In genomic region chr1:161962094-161962887, GRCh38 we compare ENCODE assay signal across 8 cellular contexts.
DNase-seq lines count a peak whose midpoint lies in the region; ATAC-seq, FAIRE-seq and TF ChIP-seq lines count a peak whose summit lies in the region.

No MANE protein-coding gene starts in this region.

- peak; percentile 69 for DNase-seq in AG20443 (ENCODE audit: low spot score)
- DNase-seq in keratinocyte (ENCODE audit: low read depth, low spot score): no peak
- no peak for DNase-seq in AML-193 (lab: John Stamatoyannopoulos, UW)
- no peak for DNase-seq in NK-92 (lab: John Stamatoyannopoulos, UW; ENCODE audit: unreplicated experiment)

- H3K9me1 ChIP-seq in keratinocyte (ENCODE audit: control insufficient read depth, extremely low read depth, insufficient read depth, low read length): no peaks in the 10 kb centered on the region

- H3K9me3 Mint-ChIP-seq in activated naive CD4-positive, alpha-beta T cell treated with anti-CD3 and anti-CD28 coated beads, Interleukin-2, amount 50 U/mL, for 24 hours: no peaks in the 10 kb centered on the region
- H3K9me3 Mint-ChIP-seq in stimulated activated naive CD8-positive, alpha-beta T cell treated with anti-CD3 and anti-CD28 coated beads, Interleukin-15, Interleukin-2, amounts not matched to agents 100 ng/mL and 50 ng/mL, for 24 hours: no peaks in the 10 kb centered on the region

- peak overlapping the region; percentile 80 for H3K27ac ChIP-seq in keratinocyte (ENCODE audit: control insufficient read depth, insufficient read depth, low read length)

- H2AFZ ChIP-seq in keratinocyte (ENCODE audit: control insufficient read depth, low read length): peak overlapping the region; percentile 0

- H3K36me3 Mint-ChIP-seq in activated naive CD4-positive, alpha-beta T cell treated with anti-CD3 and anti-CD28 coated beads, Interleukin-2, amount 50 U/mL, for 24 hours: peaks cover 22% of the 10 kb centered on the region
- H3K36me3 Mint-ChIP-seq in stimulated activated naive CD8-positive, alpha-beta T cell treated with anti-CD3 and anti-CD28 coated beads, Interleukin-15, Interleukin-2, amounts not matched to agents 100 ng/mL and 50 ng/mL, for 24 hours (ENCODE audit: low read depth): peaks cover 66% of the 10 kb centered on the region

- ATAC-seq in GM19467 (IDR thresholded peaks at IDR 0.05; ENCODE audit: unreplicated experiment) (peak; percentile 88), HG03565 (IDR thresholded peaks at IDR 0.05; ENCODE audit: unreplicated experiment) (peak; percentile 94)

- H3K27me3 ChIP-seq in keratinocyte (ENCODE audit: control insufficient read depth, extremely low read depth, insufficient read depth, low read length): no peaks in the 10 kb centered on the region

- peak overlapping the region; percentile 10 to 66 (median 37) for H3K4me3 ChIP-seq in keratinocyte (ENCODE audit: control insufficient read depth in 2 of 3, extremely low read depth in 1 of 3, insufficient read depth in 2 of 3, low read depth in 1 of 3, low read length in 3 of 3)

- dilution Hi-C loops in keratinocyte (cut with MboI; ENCODE audit: extremely low pct_ligation_motif_present, low sequenced_read_pairs): no loop called here

- H3K9ac ChIP-seq in keratinocyte (ENCODE audit: control insufficient read depth, extremely low read depth, insufficient read depth, low read length): peak overlapping the region; percentile 62

- peaks cover 26% of the 10 kb centered on the region for H3K4me1 ChIP-seq in keratinocyte (ENCODE audit: control insufficient read depth, extremely low read depth, insufficient read depth, low read length)

- peak overlapping the region; percentile 81 for H3K4me2 ChIP-seq in keratinocyte (ENCODE audit: control insufficient read depth, extremely low read depth, insufficient read depth, low read depth, low read length)

- TF ChIP-seq CTCF in keratinocyte (optimal IDR thresholded peaks at IDR 0.05 in 1 of 3, IDR thresholded peaks at IDR 0.05 in 1 of 3, conservative IDR thresholded peaks at IDR 0.05 in 1 of 3; ENCODE audit: extremely low read depth in 1 of 3, insufficient read depth in 2 of 3, low read length in 3 of 3): no peak

- no peaks in the 10 kb centered on the region for H3K79me2 ChIP-seq in keratinocyte (ENCODE audit: control insufficient read depth, insufficient read depth, low read length)

- no peaks in the 10 kb centered on the region for H4K20me1 ChIP-seq in keratinocyte (ENCODE audit: control insufficient read depth, extremely low read depth, insufficient read depth, low read length)

- H3K27me3 Mint-ChIP-seq in activated naive CD4-positive, alpha-beta T cell treated with anti-CD3 and anti-CD28 coated beads, Interleukin-2, amount 50 U/mL, for 24 hours: no peaks in the 10 kb centered on the region
- H3K27me3 Mint-ChIP-seq in stimulated activated naive CD8-positive, alpha-beta T cell treated with anti-CD3 and anti-CD28 coated beads, Interleukin-15, Interleukin-2, amounts not matched to agents 100 ng/mL and 50 ng/mL, for 24 hours: no peaks in the 10 kb centered on the region

- H3K4me1 Mint-ChIP-seq in activated naive CD4-positive, alpha-beta T cell treated with anti-CD3 and anti-CD28 coated beads, Interleukin-2, amount 50 U/mL, for 24 hours: peaks cover 53% of the 10 kb centered on the region
- peaks cover 46% of the 10 kb centered on the region for H3K4me1 Mint-ChIP-seq in stimulated activated naive CD8-positive, alpha-beta T cell treated with anti-CD3 and anti-CD28 coated beads, Interleukin-15, Interleukin-2, amounts not matched to agents 100 ng/mL and 50 ng/mL, for 24 hours (ENCODE audit: low read depth)

- peak overlapping the region; percentile 99 for H3K27ac Mint-ChIP-seq in activated naive CD4-positive, alpha-beta T cell treated with anti-CD3 and anti-CD28 coated beads, Interleukin-2, amount 50 U/mL, for 24 hours
- H3K27ac Mint-ChIP-seq in stimulated activated naive CD8-positive, alpha-beta T cell treated with anti-CD3 and anti-CD28 coated beads, Interleukin-15, Interleukin-2, amounts not matched to agents 100 ng/mL and 50 ng/mL, for 24 hours: peak overlapping the region; percentile 100

- H3K4me3 Mint-ChIP-seq in activated naive CD4-positive, alpha-beta T cell treated with anti-CD3 and anti-CD28 coated beads, Interleukin-2, amount 50 U/mL, for 24 hours: peak overlapping the region; percentile 86
- peak overlapping the region; percentile 89 for H3K4me3 Mint-ChIP-seq in stimulated activated naive CD8-positive, alpha-beta T cell treated with anti-CD3 and anti-CD28 coated beads, Interleukin-15, Interleukin-2, amounts not matched to agents 100 ng/mL and 50 ng/mL, for 24 hours

- peaks cover 0 to 4% of the 10 kb centered on the region in 2 experiments for H3K36me3 ChIP-seq in keratinocyte (ENCODE audit: control insufficient read depth in 2 of 2, extremely low read depth in 1 of 2, insufficient read depth in 2 of 2, low read length in 2 of 2)

- H3K9me3 ChIP-seq in keratinocyte (ENCODE audit: control insufficient read depth, low read depth, low read length): no peaks in the 10 kb centered on the region

- FAIRE-seq in keratinocyte (lab: Jason Lieb, UNC): peak; percentile 62
